ENCODE assay signal across 1 cellular context in the genomic region with DNA sequence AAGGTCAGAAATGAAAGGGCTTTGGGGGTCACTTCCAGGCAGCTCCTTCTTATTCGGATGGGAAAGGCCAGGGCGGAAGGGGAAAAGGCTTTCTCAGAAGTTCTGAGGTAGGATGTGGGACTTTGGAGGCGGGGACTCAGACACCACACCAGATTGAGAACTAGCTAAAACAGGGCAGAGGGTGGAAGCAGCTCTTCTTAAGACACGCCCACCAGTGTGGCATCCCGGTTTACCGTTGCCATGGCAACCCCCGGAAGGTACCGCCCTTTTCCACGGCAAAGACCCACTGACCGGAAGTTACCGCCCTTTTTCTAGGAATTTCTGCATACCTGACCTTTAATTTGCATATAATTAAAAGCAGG.
TF ChIP-seq lines count a peak whose summit lies in the region.

No MANE protein-coding gene starts in this region.

TF ChIP-seq in SK-N-SH, 30 proteins besides CTCF, POLR2A, EP300 and RAD21 (continued from another document):
- TF ChIP-seq CHD2 (IDR thresholded peaks at IDR 0.05; ENCODE audit: low read length, partially characterized antibody) (no peak), FOSL2 (IDR thresholded peaks at IDR 0.05; ENCODE audit: borderline replicate concordance, low read depth) (no peak), FOXJ3 (CRISPR knock-in tag; IDR thresholded peaks at IDR 0.05) (no peak), GABPA (IDR thresholded peaks at IDR 0.05; ENCODE audit: low read depth) (no peak)
- TF ChIP-seq, protein P1, sequence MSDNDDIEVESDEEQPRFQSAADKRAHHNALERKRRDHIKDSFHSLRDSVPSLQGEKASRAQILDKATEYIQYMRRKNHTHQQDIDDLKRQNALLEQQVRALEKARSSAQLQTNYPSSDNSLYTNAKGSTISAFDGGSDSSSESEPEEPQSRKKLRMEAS (IDR thresholded peaks at IDR 0.05; ENCODE audit: low read depth): no peak
